1 cellular context compared by ENCODE assay signal in genomic region chr6:12160350-12160749, GRCh38.
TF ChIP-seq lines count a peak whose summit lies in the region.

No MANE protein-coding gene starts in this region.

TF ChIP-seq in GM23338, 12 proteins besides CTCF, POLR2A, EP300 and RAD21 (continued from another document):
- TF ChIP-seq ZNF462 (CRISPR knock-in tag; IDR thresholded peaks at IDR 0.05) = no peak
